Comparison of ENCODE assay signal across 8 cellular contexts in the genomic region with DNA sequence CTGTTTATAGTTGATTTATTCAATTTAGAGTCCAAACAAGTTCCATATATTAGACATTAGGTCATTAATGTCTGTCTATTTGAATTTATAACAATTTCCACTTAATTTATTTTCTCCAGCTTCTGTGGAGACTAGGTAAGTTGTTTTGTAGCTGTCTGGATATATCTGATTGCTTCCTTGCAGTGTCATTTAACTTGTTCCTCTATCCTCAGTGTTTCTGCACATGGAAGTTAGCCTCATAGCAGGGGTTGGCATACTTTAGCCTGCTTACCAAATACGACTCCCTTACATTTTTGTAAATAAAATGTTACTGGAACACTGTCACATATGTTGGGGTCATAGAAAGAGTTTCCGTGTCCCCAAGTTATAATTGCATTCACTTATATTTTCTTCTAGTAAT.
"Had no signal": no experiment of that assay in that cellular context is flagged by ENCODE, and none has a peak within 500 bp of the region (broad histone marks: within the 10 kb centered on the region; RNA-seq: fewer than 3 reads in every experiment).

No MANE protein-coding gene starts in this region.

- FAIRE-seq: G401.6, GM12878, GM12891, GM12892, GM18507, GM19239 had no signal

- ATAC-seq: GM12878 had no signal

- H3K4me3 ChIP-seq: GM12878 had no signal

- DNase-seq: GDM1, GF-D8 had no signal
